8 cellular contexts compared by ENCODE assay signal in genomic region chr1:55284856-55285255, GRCh38.
DNase-seq lines count a peak whose midpoint lies in the region; ATAC-seq and TF ChIP-seq lines count a peak whose summit lies in the region.

No MANE protein-coding gene starts in this region.

- TF ChIP-seq CTCF in PC-3 (conservative IDR thresholded peaks at IDR 0.05; ENCODE audit: low read depth, low read length) = peak; percentile 82
- peak in 5 of 6 experiments; percentile 34 to 65 (median 53) for TF ChIP-seq CTCF in esophagus squamous epithelium (IDR thresholded peaks at IDR 0.05)

- no peak overlapping the region for H3K27ac ChIP-seq in PC-3 (ENCODE audit: low read length)
- peak overlapping the region in 3 of 4 donors; percentile 25 to 72 (median 65) for H3K27ac ChIP-seq in esophagus squamous epithelium
- no peak overlapping the region for H3K27ac ChIP-seq in neuronal stem cell (replicated peaks; ENCODE audit: low read length)

- H3K4me1 ChIP-seq in PC-3 (ENCODE audit: insufficient read depth, low read length) = peaks cover 10% of the 10 kb centered on the region
- H3K4me1 ChIP-seq in esophagus squamous epithelium = peaks cover 8 to 26% (median 8%) of the 10 kb centered on the region in 3 donors
- H3K4me1 ChIP-seq in neuronal stem cell (ENCODE audit: control insufficient read depth in 2 of 2, insufficient read depth in 1 of 2, low read depth in 1 of 2, low read length in 2 of 2) = no peaks in the 10 kb centered on the region

- H2BK5ac ChIP-seq in neuronal stem cell (ENCODE audit: low read length) = no peak overlapping the region

- H2BK12ac ChIP-seq in neuronal stem cell (ENCODE audit: low read length) = no peak overlapping the region

- H3K9me3 Mint-ChIP-seq in activated T-helper 2 cell treated with anti-CD3 and anti-CD28 coated beads, Interferon-gamma antibody, Interleukin-2, Interleukin-4, amounts not matched to agents 10 μg/mL and 5 μg/mL and 100 μg/mL, durations not matched to agents 14 hours and 24 hours and 36 hours = no peaks in the 10 kb centered on the region

- H2BK15ac ChIP-seq in neuronal stem cell (ENCODE audit: low read length) = no peak overlapping the region

- H4K8ac ChIP-seq in neuronal stem cell (ENCODE audit: low read depth, low read length) = no peak overlapping the region

- H3K4me2 ChIP-seq in PC-3 (ENCODE audit: low read length) (0 out of 2 replicates have a peak overlapping the region, but pooled peaks have one; percentile 23), neuronal stem cell (ENCODE audit: insufficient read depth, low read length, poor library complexity, severe bottlenecking) (no peak overlapping the region)

- BruUV-seq in PC-3 (replicated peaks; lab: Mats Ljungman, UMichigan) = no TSS peak

- ATAC-seq in PC-3 = peak; percentile 68

- POLR2A ChIA-PET in PC-3 (lab: Charles Lee; ENCODE audit: unreplicated experiment) = no interaction called here

- H3K9me3 ChIP-seq in PC-3 (ENCODE audit: low read length) (no peaks in the 10 kb centered on the region), esophagus squamous epithelium (no peaks in the 10 kb centered on the region), neuronal stem cell (replicated peaks in 1 of 2; ENCODE audit: control insufficient read depth in 2 of 2, insufficient read depth in 1 of 2, low read depth in 1 of 2, low read length in 2 of 2) (no peaks in the 10 kb centered on the region)

- no peak overlapping the region for H2BK120ac ChIP-seq in neuronal stem cell (ENCODE audit: low read depth, low read length)

- H3K18ac ChIP-seq in neuronal stem cell (ENCODE audit: low read length) = no peak overlapping the region

- H3K23ac ChIP-seq in neuronal stem cell (ENCODE audit: low read depth, low read length, poor library complexity) = no peak overlapping the region

- no peak overlapping the region for H3K4me3 Mint-ChIP-seq in activated T-helper 2 cell treated with anti-CD3 and anti-CD28 coated beads, Interferon-gamma antibody, Interleukin-2, Interleukin-4, amounts not matched to agents 10 μg/mL and 5 μg/mL and 100 μg/mL, durations not matched to agents 14 hours and 24 hours and 36 hours (ENCODE audit: low read depth)

- H3K79me1 ChIP-seq in neuronal stem cell (ENCODE audit: low read depth, low read length) = peaks cover 1% of the 10 kb centered on the region

- no peaks in the 10 kb centered on the region for H3K36me3 Mint-ChIP-seq in activated T-helper 2 cell treated with anti-CD3 and anti-CD28 coated beads, Interferon-gamma antibody, Interleukin-2, Interleukin-4, amounts not matched to agents 10 μg/mL and 5 μg/mL and 100 μg/mL, durations not matched to agents 14 hours and 24 hours and 36 hours (ENCODE audit: low read depth)

- no peaks in the 10 kb centered on the region for H3F3A ChIP-seq in PC-3 (ENCODE audit: low read length, unreplicated experiment)

- no peaks in the 10 kb centered on the region for H4K20me1 ChIP-seq in PC-3 (ENCODE audit: low read length)

- H3K27me3 Mint-ChIP-seq in activated T-helper 2 cell treated with anti-CD3 and anti-CD28 coated beads, Interferon-gamma antibody, Interleukin-2, Interleukin-4, amounts not matched to agents 10 μg/mL and 5 μg/mL and 100 μg/mL, durations not matched to agents 14 hours and 24 hours and 36 hours (ENCODE audit: low read depth) = peaks cover 13% of the 10 kb centered on the region

- no peak overlapping the region for H3K14ac ChIP-seq in neuronal stem cell (ENCODE audit: low read length)

- H3K4me1 Mint-ChIP-seq in activated T-helper 2 cell treated with anti-CD3 and anti-CD28 coated beads, Interferon-gamma antibody, Interleukin-2, Interleukin-4, amounts not matched to agents 10 μg/mL and 5 μg/mL and 100 μg/mL, durations not matched to agents 14 hours and 24 hours and 36 hours (ENCODE audit: low read depth) = peaks cover 19% of the 10 kb centered on the region

- H3K4me3 ChIP-seq in H7 (ENCODE audit: insufficient read depth, low read depth, low read length) (no peak overlapping the region), PC-3 (ENCODE audit: low read length) (no peak overlapping the region), esophagus squamous epithelium (no peak overlapping the region), neuronal stem cell (ENCODE audit: low read length in 2 of 2) (no peak overlapping the region)

- H3K27ac Mint-ChIP-seq in activated T-helper 2 cell treated with anti-CD3 and anti-CD28 coated beads, Interferon-gamma antibody, Interleukin-2, Interleukin-4, amounts not matched to agents 10 μg/mL and 5 μg/mL and 100 μg/mL, durations not matched to agents 14 hours and 24 hours and 36 hours = no peak overlapping the region

- H3K9me2 ChIP-seq in PC-3 (replicated peaks; ENCODE audit: low read length) = no peaks in the 10 kb centered on the region

- H3K36me3 ChIP-seq in H7 (replicated peaks; ENCODE audit: control insufficient read depth, insufficient read depth, low read length) (no peaks in the 10 kb centered on the region), PC-3 (ENCODE audit: low read depth, low read length) (no peaks in the 10 kb centered on the region), esophagus squamous epithelium (no peaks in the 10 kb centered on the region), neuronal stem cell (replicated peaks in 1 of 2; ENCODE audit: control insufficient read depth in 2 of 2, insufficient read depth in 2 of 2, low read length in 2 of 2) (no peaks in the 10 kb centered on the region)

- no peak overlapping the region; the same call in 1 of the 2 replicates for H3K9ac ChIP-seq in PC-3 (ENCODE audit: low read length)
- no peak overlapping the region for H3K9ac ChIP-seq in neuronal stem cell (ENCODE audit: low read depth, low read length, poor library complexity)

- CTCF ChIA-PET in PC-3 (lab: Charles Lee) = interaction anchor here (1.5 kb wide), 1 partner anchor 53 kb away, joined by 7 read pairs; no protein-coding TSS in a partner anchor

- peak; percentile 37 for DNase-seq in COLO668 (lab: John Stamatoyannopoulos, UW; ENCODE audit: unreplicated experiment)
- DNase-seq in H7 = peak; percentile 23
- peak; percentile 67 for DNase-seq in PC-3
- DNase-seq in esophagus squamous epithelium (lab: John Stamatoyannopoulos, UW) = no peak
- peak; percentile 24 for DNase-seq in neuronal stem cell (ENCODE audit: low spot score)
- DNase-seq in activated gamma-delta T cell treated with Interleukin-2 at 50 U/mL for 16 hours = no peak
- no peak for DNase-seq in activated naive CD4-positive, alpha-beta T cell treated with Interleukin-2 at 50 U/mL for 16 hours
- no peak for DNase-seq in activated T-helper 2 cell treated with anti-CD3 and anti-CD28 coated beads, Interferon-gamma antibody, Interleukin-2, Interleukin-4, amounts not matched to agents 10 μg/mL and 5 μg/mL and 100 μg/mL, durations not matched to agents 14 hours and 24 hours and 36 hours (ENCODE audit: low spot score)

- no peaks in the 10 kb centered on the region for H3K79me2 ChIP-seq in PC-3 (ENCODE audit: low read length)

- TF ChIP-seq POLR2A in esophagus squamous epithelium (IDR thresholded peaks at IDR 0.05) = no peak

- intact Hi-C loops in PC-3 (cut with micrococcal nuclease) (loop anchor here (1.0 to 10.0 kb wide), 9 partner anchors 53 to 1537 kb away; no protein-coding TSS in a partner anchor), esophagus squamous epithelium (cut with DNase I) (loop anchor here (5.0 kb wide), 1 partner anchor 1302 kb away; no protein-coding TSS in a partner anchor)
- intact Hi-C loops in activated T-helper 2 cell treated with anti-CD3 and anti-CD28 coated beads, Interferon-gamma antibody, Interleukin-2, Interleukin-4, amounts not matched to agents 10 μg/mL and 5 μg/mL and 100 μg/mL, durations not matched to agents 14 hours and 24 hours and 36 hours (cut with micrococcal nuclease) = loop anchor here (10.0 kb wide), 2 partner anchors 610 to 1300 kb away; no protein-coding TSS in a partner anchor

- peak overlapping the region; percentile 73 for H2AFZ ChIP-seq in PC-3 (ENCODE audit: low read length)
- H2AFZ ChIP-seq in neuronal stem cell (ENCODE audit: low read length) = no peak overlapping the region

- no peak overlapping the region for H4K91ac ChIP-seq in neuronal stem cell (ENCODE audit: low read depth, low read length, poor library complexity)

- no peak overlapping the region for H2AK5ac ChIP-seq in neuronal stem cell (ENCODE audit: low read depth, low read length)

- H3K27me3 ChIP-seq in H7 (ENCODE audit: control insufficient read depth, insufficient read depth, low read length) (no peaks in the 10 kb centered on the region; the same call in 1 of the 2 replicates), PC-3 (ENCODE audit: low read length) (no peaks in the 10 kb centered on the region), esophagus squamous epithelium (no peaks in the 10 kb centered on the region), neuronal stem cell (ENCODE audit: control insufficient read depth in 3 of 3, insufficient read depth in 3 of 3, low read depth in 1 of 3, low read length in 3 of 3) (peaks cover 0 to 3% (median 0%) of the 10 kb centered on the region in 3 experiments)

- 13 to 24% methylated on average over 4 of the region's 4 CpGs for WGBS in esophagus squamous epithelium, 2 donors
- no CpG with 5 or more reads among the region's 4 CpGs for WGBS in neuronal stem cell (ENCODE audit: extremely low coverage in 2 of 2, insufficient read length in 2 of 2, insufficient replicate concordance in 1 of 2), 2 donors

- H3K4ac ChIP-seq in neuronal stem cell (ENCODE audit: low read length) = no peak overlapping the region

Comparison
In these comparisons a context has a peak if more than half of its experiments do, and no peak if none do; other contexts are left out.
1. DNase-seq: peak in COLO668 (single experiment), H7 (single experiment), PC-3 (single experiment) and neuronal stem cell (single experiment); none in esophagus squamous epithelium (single experiment), activated gamma-delta T cell treated with Interleukin-2 at 50 U/mL for 16 hours (single experiment), activated naive CD4-positive, alpha-beta T cell treated with Interleukin-2 at 50 U/mL for 16 hours (single experiment) and activated T-helper 2 cell treated with anti-CD3 and anti-CD28 coated beads, Interferon-gamma antibody, Interleukin-2, Interleukin-4, amounts not matched to agents 10 μg/mL and 5 μg/mL and 100 μg/mL, durations not matched to agents 14 hours and 24 hours and 36 hours (single experiment).
2. H3K27ac ChIP-seq: peak in esophagus squamous epithelium (3 of 4); none in PC-3 (single experiment) and neuronal stem cell (single experiment).